ENCODE assay signal across 27 cellular contexts in the genomic region with DNA sequence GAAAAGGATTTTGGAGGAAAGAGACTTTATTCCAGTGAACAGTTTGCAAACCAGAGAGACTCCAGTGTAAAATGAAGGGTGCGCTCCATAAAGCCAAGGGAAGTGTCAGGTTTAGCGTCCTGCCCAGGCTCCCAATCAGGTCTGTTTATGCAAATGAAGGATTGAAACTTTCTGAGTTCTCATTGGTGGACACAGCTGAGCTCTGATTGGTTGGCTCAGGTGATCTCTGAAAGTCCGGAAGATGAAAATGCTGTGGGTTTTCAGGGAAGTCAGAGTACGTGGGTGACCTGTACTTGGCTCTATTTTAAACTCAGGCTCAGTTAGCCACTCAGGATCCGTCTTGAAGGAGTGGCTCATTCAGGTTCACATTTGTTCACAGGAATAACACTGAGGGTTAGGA. TPM values are rescaled to one million over a fixed set of nuclear protein-coding genes. Genes with fewer than 3 reads are reported as not detected.
"Had no signal": no experiment of that assay in that cellular context is flagged by ENCODE, and none has a peak within 500 bp of the region (broad histone marks: within the 10 kb centered on the region; RNA-seq: fewer than 3 reads in every experiment).

No MANE protein-coding gene starts in this region.

- H3K36me3 ChIP-seq: ascending aorta, WERI-Rb-1 had no signal

- H3K9me3 ChIP-seq: ascending aorta, body of pancreas had no signal

- DNase-seq: activated CD4-positive, alpha-beta memory T cell treated with anti-CD3 and anti-CD28 coated beads, Interleukin-2, amount 10 ng/mL, durations not matched to agents 7 days and 5 days; activated CD4-positive, alpha-beta T cell treated with anti-CD3 and anti-CD28 coated beads for 36 hours; activated CD4-positive, alpha-beta T cell treated with anti-CD3 and anti-CD28 coated beads, Interleukin-2, amount 50 U/mL, for 1 hour; activated effector memory CD4-positive, alpha-beta T cell treated with Interleukin-2 at 50 U/mL for 16 hours; activated naive CD4-positive, alpha-beta T cell; activated T-cell treated with anti-CD3 and anti-CD28 coated beads, Interleukin-2, amount 50 U/mL, for 1 hour; body of pancreas; central memory CD4-positive, alpha-beta T cell; Kasumi-1; NCI-H1105 treated with DMSO at 0.1 percent for 48 hours; NCI-H1436 treated with DMSO at 0.1 percent for 48 hours; NCI-H187; NCI-H2081; NCI-H510A treated with DMSO at 0.1 percent for 48 hours; NCI-H748 treated with DMSO at 0.1 percent for 48 hours; NK-92 treated with Interleukin-12 subunit alpha and Interleukin-12 subunit beta, amount 100 ng/mL, for 24 hours; PC-3; WERI-Rb-1 had no signal

- ATAC-seq: activated CD4-positive, alpha-beta T cell treated with anti-CD3 and anti-CD28 coated beads for 36 hours; body of pancreas; PC-3; Right ventricle myocardium inferior had no signal

- H3K27ac ChIP-seq: ascending aorta, body of pancreas, coronary artery, SK-N-MC, WERI-Rb-1 had no signal

- H3K4me1 ChIP-seq: ascending aorta, body of pancreas had no signal

- H3K27me3 ChIP-seq: ascending aorta, body of pancreas had no signal

- FAIRE-seq: bronchial epithelial cell, RCC 7860 had no signal

- H3K4me3 ChIP-seq: ascending aorta, body of pancreas, coronary artery, SK-N-MC had no signal

RNA-seq across cellular contexts. Expression of a gene that starts 28.7 kb away (rescaled TPM):
- total RNA-seq: bronchial epithelial cell, chondrocyte had no signal

RNA-seq across cellular contexts. Expression of a gene that starts 54.1 kb away (rescaled TPM):
- total RNA-seq: activated CD4-positive, alpha-beta memory T cell treated with anti-CD3 and anti-CD28 coated beads, Interleukin-2, amount 10 ng/mL, durations not matched to agents 7 days and 5 days; activated CD4-positive, alpha-beta T cell treated with anti-CD3 and anti-CD28 coated beads for 36 hours; activated CD8-positive, alpha-beta memory T cell treated with anti-CD3 and anti-CD28 coated beads for 36 hours; body of pancreas; bronchial epithelial cell; chondrocyte; PC-3; T-helper 2 cell treated with Interferon-gamma antibody and Interleukin-4, amounts not matched to agents 100 ng/mL and 5 ng/mL, for 36 hours had no signal

RNA-seq across cellular contexts. Expression of a gene that starts 54.7 kb away (rescaled TPM):
- total RNA-seq: activated CD4-positive, alpha-beta T cell treated with anti-CD3 and anti-CD28 coated beads for 36 hours; activated CD8-positive, alpha-beta memory T cell treated with anti-CD3 and anti-CD28 coated beads for 36 hours; ascending aorta; body of pancreas; bronchial epithelial cell; chondrocyte; PC-3; Right ventricle myocardium inferior; T-helper 2 cell treated with Interferon-gamma antibody and Interleukin-4, amounts not matched to agents 100 ng/mL and 5 ng/mL, for 36 hours had no signal
